Comparison of ENCODE assay signal across 1 cellular context in the genomic region with DNA sequence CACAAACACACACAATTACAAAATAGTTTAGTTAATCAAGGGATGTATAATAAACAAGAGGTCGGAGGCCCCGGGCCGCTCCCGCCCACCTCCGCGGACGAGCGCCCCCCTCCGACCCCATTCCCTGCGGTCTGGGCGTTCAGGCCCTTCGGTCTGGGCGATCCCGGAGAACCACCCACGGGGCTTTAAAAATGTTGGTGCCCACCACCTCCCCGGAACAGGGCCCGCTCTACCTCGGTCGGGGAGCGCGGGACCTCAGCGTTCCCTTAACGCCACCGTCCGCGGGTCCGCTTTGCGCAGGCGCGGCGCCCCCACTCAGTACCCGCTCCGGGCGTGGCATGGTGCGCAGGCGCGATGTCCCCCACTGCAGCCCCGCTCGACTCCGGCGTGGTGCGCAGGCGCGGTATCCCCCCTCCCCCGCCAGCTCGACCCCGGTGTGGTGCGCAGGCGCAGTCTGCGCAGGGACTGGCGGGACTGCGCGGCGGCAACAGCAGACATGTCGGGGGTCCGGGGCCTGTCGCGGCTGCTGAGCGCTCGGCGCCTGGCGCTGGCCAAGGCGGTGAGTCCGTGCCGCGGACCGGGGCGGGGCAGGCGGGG.
TF ChIP-seq lines count a peak whose summit lies in the region.

CCDC127 (minus strand) TSS at position 294 of the 597 bp plus-strand sequence. CDS start 1,304 bp downstream, outside the sequence.
SDHA (plus strand) TSS at position 461 of the 597 bp plus-strand sequence; CDS start at position 497, 36 bp downstream.

TF ChIP-seq in GM12878, 131 proteins besides CTCF, POLR2A, EP300 and RAD21 (continued from another document):
- TF ChIP-seq, protein P1, sequence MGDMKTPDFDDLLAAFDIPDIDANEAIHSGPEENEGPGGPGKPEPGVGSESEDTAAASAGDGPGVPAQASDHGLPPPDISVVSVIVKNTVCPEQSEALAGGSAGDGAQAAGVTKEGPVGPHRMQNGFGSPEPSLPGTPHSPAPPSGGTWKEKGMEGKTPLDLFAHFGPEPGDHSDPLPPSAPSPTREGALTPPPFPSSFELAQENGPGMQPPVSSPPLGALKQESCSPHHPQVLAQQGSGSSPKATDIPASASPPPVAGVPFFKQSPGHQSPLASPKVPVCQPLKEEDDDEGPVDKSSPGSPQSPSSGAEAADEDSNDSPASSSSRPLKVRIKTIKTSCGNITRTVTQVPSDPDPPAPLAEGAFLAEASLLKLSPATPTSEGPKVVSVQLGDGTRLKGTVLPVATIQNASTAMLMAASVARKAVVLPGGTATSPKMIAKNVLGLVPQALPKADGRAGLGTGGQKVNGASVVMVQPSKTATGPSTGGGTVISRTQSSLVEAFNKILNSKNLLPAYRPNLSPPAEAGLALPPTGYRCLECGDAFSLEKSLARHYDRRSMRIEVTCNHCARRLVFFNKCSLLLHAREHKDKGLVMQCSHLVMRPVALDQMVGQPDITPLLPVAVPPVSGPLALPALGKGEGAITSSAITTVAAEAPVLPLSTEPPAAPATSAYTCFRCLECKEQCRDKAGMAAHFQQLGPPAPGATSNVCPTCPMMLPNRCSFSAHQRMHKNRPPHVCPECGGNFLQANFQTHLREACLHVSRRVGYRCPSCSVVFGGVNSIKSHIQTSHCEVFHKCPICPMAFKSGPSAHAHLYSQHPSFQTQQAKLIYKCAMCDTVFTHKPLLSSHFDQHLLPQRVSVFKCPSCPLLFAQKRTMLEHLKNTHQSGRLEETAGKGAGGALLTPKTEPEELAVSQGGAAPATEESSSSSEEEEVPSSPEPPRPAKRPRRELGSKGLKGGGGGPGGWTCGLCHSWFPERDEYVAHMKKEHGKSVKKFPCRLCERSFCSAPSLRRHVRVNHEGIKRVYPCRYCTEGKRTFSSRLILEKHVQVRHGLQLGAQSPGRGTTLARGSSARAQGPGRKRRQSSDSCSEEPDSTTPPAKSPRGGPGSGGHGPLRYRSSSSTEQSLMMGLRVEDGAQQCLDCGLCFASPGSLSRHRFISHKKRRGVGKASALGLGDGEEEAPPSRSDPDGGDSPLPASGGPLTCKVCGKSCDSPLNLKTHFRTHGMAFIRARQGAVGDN (IDR thresholded peaks at IDR 0.05), result peak; percentile 73
- TF ChIP-seq EGR1 (IDR thresholded peaks at IDR 0.05; ENCODE audit: borderline replicate concordance in 1 of 2, low read depth in 2 of 2, low read length in 2 of 2) (peak in 1 of 2 experiments; percentile 61; a peak in 2 of 3 replicates), RUNX3 (IDR thresholded peaks at IDR 0.05; ENCODE audit: low read length) (0 out of 2 replicates have a peak, but pooled peaks have one; percentile 5), NBN (IDR thresholded peaks at IDR 0.05) (peak; percentile 41; the same call in 1 of the 2 replicates), CHD2 (IDR thresholded peaks at IDR 0.05; ENCODE audit: borderline replicate concordance, low read depth, low read length) (peak; percentile 64), RELA (IDR thresholded peaks at IDR 0.05; ENCODE audit: borderline replicate concordance, partially characterized antibody) (no peak), TBL1XR1 (IDR thresholded peaks at IDR 0.05; ENCODE audit: low read depth, low read length) (no peak), YY1 (IDR thresholded peaks at IDR 0.05; ENCODE audit: low read depth, low read length) (peak; percentile 41; the same call in 1 of the 2 replicates), MEF2A (IDR thresholded peaks at IDR 0.05; ENCODE audit: insufficient read depth, low read depth, low read length) (no peak), PAX8 (IDR thresholded peaks at IDR 0.05) (no peak), NRF1 (conservative IDR thresholded peaks at IDR 0.05; ENCODE audit: low read depth, low read length) (peak; percentile 96), NR2F1 (conservative IDR thresholded peaks at IDR 0.05) (peak; percentile 34; the same call in 1 of the 2 replicates), SMAD5 (IDR thresholded peaks at IDR 0.05; ENCODE audit: low read depth) (peak; percentile 36; the same call in 1 of the 2 replicates), SMARCA5 (IDR thresholded peaks at IDR 0.05) (peak; percentile 59; the same call in 1 of the 2 replicates), RB1 (IDR thresholded peaks at IDR 0.05; ENCODE audit: borderline replicate concordance) (peak; percentile 62; the same call in 1 of the 2 replicates), IKZF1 (conservative IDR thresholded peaks at IDR 0.05) (peak; percentile 100), KLF5 (IDR thresholded peaks at IDR 0.05; ENCODE audit: partially characterized antibody) (peak; percentile 23), TARDBP (IDR thresholded peaks at IDR 0.05; ENCODE audit: borderline replicate concordance) (no peak), BACH1 (IDR thresholded peaks at IDR 0.05; ENCODE audit: borderline replicate concordance) (peak; percentile 77), ZNF207 (IDR thresholded peaks at IDR 0.05; ENCODE audit: borderline replicate concordance) (peak; percentile 65; the same call in 1 of the 2 replicates), ATF3 (IDR thresholded peaks at IDR 0.05; ENCODE audit: borderline replicate concordance, extremely low read depth, low read depth, low read length) (peak; percentile 17; the same call in 1 of the 2 replicates)
- TF ChIP-seq, protein P2, sequence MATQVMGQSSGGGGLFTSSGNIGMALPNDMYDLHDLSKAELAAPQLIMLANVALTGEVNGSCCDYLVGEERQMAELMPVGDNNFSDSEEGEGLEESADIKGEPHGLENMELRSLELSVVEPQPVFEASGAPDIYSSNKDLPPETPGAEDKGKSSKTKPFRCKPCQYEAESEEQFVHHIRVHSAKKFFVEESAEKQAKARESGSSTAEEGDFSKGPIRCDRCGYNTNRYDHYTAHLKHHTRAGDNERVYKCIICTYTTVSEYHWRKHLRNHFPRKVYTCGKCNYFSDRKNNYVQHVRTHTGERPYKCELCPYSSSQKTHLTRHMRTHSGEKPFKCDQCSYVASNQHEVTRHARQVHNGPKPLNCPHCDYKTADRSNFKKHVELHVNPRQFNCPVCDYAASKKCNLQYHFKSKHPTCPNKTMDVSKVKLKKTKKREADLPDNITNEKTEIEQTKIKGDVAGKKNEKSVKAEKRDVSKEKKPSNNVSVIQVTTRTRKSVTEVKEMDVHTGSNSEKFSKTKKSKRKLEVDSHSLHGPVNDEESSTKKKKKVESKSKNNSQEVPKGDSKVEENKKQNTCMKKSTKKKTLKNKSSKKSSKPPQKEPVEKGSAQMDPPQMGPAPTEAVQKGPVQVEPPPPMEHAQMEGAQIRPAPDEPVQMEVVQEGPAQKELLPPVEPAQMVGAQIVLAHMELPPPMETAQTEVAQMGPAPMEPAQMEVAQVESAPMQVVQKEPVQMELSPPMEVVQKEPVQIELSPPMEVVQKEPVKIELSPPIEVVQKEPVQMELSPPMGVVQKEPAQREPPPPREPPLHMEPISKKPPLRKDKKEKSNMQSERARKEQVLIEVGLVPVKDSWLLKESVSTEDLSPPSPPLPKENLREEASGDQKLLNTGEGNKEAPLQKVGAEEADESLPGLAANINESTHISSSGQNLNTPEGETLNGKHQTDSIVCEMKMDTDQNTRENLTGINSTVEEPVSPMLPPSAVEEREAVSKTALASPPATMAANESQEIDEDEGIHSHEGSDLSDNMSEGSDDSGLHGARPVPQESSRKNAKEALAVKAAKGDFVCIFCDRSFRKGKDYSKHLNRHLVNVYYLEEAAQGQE (IDR thresholded peaks at IDR 0.05; ENCODE audit: low read depth, low read length), result no peak
- TF ChIP-seq, protein P3, sequence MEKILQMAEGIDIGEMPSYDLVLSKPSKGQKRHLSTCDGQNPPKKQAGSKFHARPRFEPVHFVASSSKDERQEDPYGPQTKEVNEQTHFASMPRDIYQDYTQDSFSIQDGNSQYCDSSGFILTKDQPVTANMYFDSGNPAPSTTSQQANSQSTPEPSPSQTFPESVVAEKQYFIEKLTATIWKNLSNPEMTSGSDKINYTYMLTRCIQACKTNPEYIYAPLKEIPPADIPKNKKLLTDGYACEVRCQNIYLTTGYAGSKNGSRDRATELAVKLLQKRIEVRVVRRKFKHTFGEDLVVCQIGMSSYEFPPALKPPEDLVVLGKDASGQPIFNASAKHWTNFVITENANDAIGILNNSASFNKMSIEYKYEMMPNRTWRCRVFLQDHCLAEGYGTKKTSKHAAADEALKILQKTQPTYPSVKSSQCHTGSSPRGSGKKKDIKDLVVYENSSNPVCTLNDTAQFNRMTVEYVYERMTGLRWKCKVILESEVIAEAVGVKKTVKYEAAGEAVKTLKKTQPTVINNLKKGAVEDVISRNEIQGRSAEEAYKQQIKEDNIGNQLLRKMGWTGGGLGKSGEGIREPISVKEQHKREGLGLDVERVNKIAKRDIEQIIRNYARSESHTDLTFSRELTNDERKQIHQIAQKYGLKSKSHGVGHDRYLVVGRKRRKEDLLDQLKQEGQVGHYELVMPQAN (conservative IDR thresholded peaks at IDR 0.05), result peak; percentile 9; the same call in 1 of the 2 replicates
TF ChIP-seq in GM12878: peak in this region for 20.
